In genomic region chr3:154552338-154552737, GRCh38 we compare ENCODE assay signal across 18 cellular contexts.
DNase-seq lines count a peak whose midpoint lies in the region; ATAC-seq, FAIRE-seq and TF ChIP-seq lines count a peak whose summit lies in the region.
"Had no signal": no experiment of that assay in that cellular context is flagged by ENCODE, and none has a peak within 500 bp of the region (broad histone marks: within the 10 kb centered on the region; RNA-seq: fewer than 3 reads in every experiment).

No MANE protein-coding gene starts in this region.

- CTCF ChIA-PET in H1 (lab: Charles Lee; ENCODE audit: partially characterized antibody), result interaction anchor here (0.6 to 1.7 kb wide), 15 partner anchors 15 to 244 kb away, joined by 3 to 6 read pairs (median 4); partner anchors contain the start of gene GPR149

- peak; percentile 81 to 82 for TF ChIP-seq RAD21 in H1 (IDR thresholded peaks at IDR 0.05 in 1 of 2, conservative IDR thresholded peaks at IDR 0.05 in 1 of 2; ENCODE audit: low read depth in 2 of 2, low read length in 2 of 2)

- no peak for TF ChIP-seq POLR2A in H1 (IDR thresholded peaks at IDR 0.05; ENCODE audit: control extremely low read depth in 1 of 2, low read depth in 2 of 2, low read length in 2 of 2)
- TF ChIP-seq POLR2A in heart left ventricle (IDR thresholded peaks at IDR 0.05), result no peak

- H3K56ac ChIP-seq in H1 (replicated peaks; ENCODE audit: insufficient read length, low read depth, low read length), result no peak overlapping the region

- DNase-seq in ACHN (peak; percentile 24), GM13977 (ENCODE audit: low spot score) (no peak), NCI-H524 (lab: John Stamatoyannopoulos, UW) (peak; percentile 29 to 61), H1 (ENCODE audit: low read depth in 1 of 2, low spot score in 2 of 2) (peak in 1 of 2 experiments; percentile 5), ecto neural progenitor cell (ENCODE audit: low spot score) (no peak), brain microvascular endothelial cell (no peak), COLO829 (ENCODE audit: low spot score) (no peak), heart left ventricle (no peak)
- DNase-seq: activated gamma-delta T cell treated with Interleukin-2 at 50 U/mL for 16 hours; gastrocnemius medialis; kidney glomerular epithelial cell; NCI-H1048; NCI-H345; retina; stimulated activated CD4-positive, alpha-beta T cell treated with anti-CD3 and anti-CD28 coated beads, Interleukin-2, amount 100 ng/mL, for 24 hours; trophoblast cell had no signal

- no peaks in the 10 kb centered on the region for H3K79me1 ChIP-seq in H1 (ENCODE audit: low read depth, low read length)

- peak; percentile 73 for FAIRE-seq in H1 (lab: Jason Lieb, UNC)
- FAIRE-seq: GM18507 had no signal

- TF ChIP-seq CTCF in GM13977 (IDR thresholded peaks at IDR 0.05; ENCODE audit: extremely low read depth, insufficient read depth, missing control alignments) (peak; percentile 20), H1 (IDR thresholded peaks at IDR 0.05; ENCODE audit: control extremely low read depth in 1 of 3, insufficient read depth in 1 of 3, low read depth in 1 of 3, low read length in 3 of 3) (peak in 2 of 3 experiments; percentile 72 to 97; a peak in 3 of 4 replicates), brain microvascular endothelial cell (IDR thresholded peaks at IDR 0.05; ENCODE audit: low read depth, low read length, missing control alignments) (no peak), heart left ventricle (IDR thresholded peaks at IDR 0.05) (no peak)

- H2BK12ac ChIP-seq in H1 (ENCODE audit: low read depth, low read length), result no peak overlapping the region

- no peaks in the 10 kb centered on the region for H3K9me3 ChIP-seq in H1 (ENCODE audit: insufficient read depth in 2 of 2, low read depth in 1 of 2, low read length in 1 of 2)
- H3K9me3 ChIP-seq in heart left ventricle, result no peaks in the 10 kb centered on the region
- H3K9me3 ChIP-seq: gastrocnemius medialis had no signal

- H3K4me1 ChIP-seq in H1 (replicated peaks in 1 of 4; ENCODE audit: control insufficient read depth in 3 of 4, insufficient read depth in 4 of 4, low read length in 3 of 4) (no peaks in the 10 kb centered on the region), heart left ventricle (no peaks in the 10 kb centered on the region)
- H3K4me1 ChIP-seq: gastrocnemius medialis had no signal

- H3K79me2 ChIP-seq in H1 (ENCODE audit: control insufficient read depth in 1 of 2, insufficient read depth in 2 of 2, low read length in 2 of 2), result no peaks in the 10 kb centered on the region

- 65% methylated on average over 1 of the region's 1 CpG; no CpG with 5 or more reads in 1 of the 2 experiments for WGBS in H1 (ENCODE audit: extremely low coverage in 1 of 2, insufficient coverage in 1 of 2, insufficient read length in 1 of 2, insufficient replicate concordance in 2 of 2, low coverage in 1 of 2, low lambda C conversion rate in 2 of 2, missing lambda C conversion rate in 1 of 2), 2 experiments
- WGBS in heart left ventricle, 4 donors, result 10 to 23% (median 16%) methylated on average over 1 of the region's 1 CpG

- H3K4me2 ChIP-seq in H1 (ENCODE audit: insufficient read depth in 1 of 2, low read depth in 2 of 2, low read length in 2 of 2), result no peak overlapping the region

- no peaks in the 10 kb centered on the region for H3K23me2 ChIP-seq in H1 (ENCODE audit: low read depth, low read length)

- in situ Hi-C loops in ACHN (cut with HindIII; ENCODE audit: low pct_ligation_motif_present, low pct_unique_long_range_greater_than_20kb, low sequenced_read_pairs), result no loop called here
- in situ Hi-C loops in GM13977 (cut with MboI; ENCODE audit: low pct_unique_long_range_greater_than_20kb, low sequenced_read_pairs, unreplicated experiment), result no loop called here
- in situ Hi-C loops in brain microvascular endothelial cell (cut with HindIII; ENCODE audit: low pct_ligation_motif_present, low sequenced_read_pairs), result no loop called here

- H3K18ac ChIP-seq in H1 (ENCODE audit: extremely low read depth, low read length), result no peak overlapping the region

- no peaks in the 10 kb centered on the region for H4K20me1 ChIP-seq in H1 (replicated peaks in 1 of 2; ENCODE audit: control insufficient read depth in 1 of 2, insufficient read depth in 2 of 2, low read length in 2 of 2)

- TF ChIP-seq EP300 in H1 (IDR thresholded peaks at IDR 0.05; ENCODE audit: borderline replicate concordance in 1 of 2, low read depth in 2 of 2, low read length in 2 of 2), result no peak

- H3K9ac ChIP-seq in H1 (replicated peaks in 1 of 4; ENCODE audit: extremely low read depth in 1 of 4, low read depth in 3 of 4, low read length in 3 of 4), result no peak overlapping the region

- H2BK20ac ChIP-seq in H1 (ENCODE audit: low read length), result no peak overlapping the region

- H4K5ac ChIP-seq in H1 (ENCODE audit: insufficient read length, low read depth, low read length), result no peak overlapping the region

- no peak overlapping the region for H2BK15ac ChIP-seq in H1 (ENCODE audit: low read length)

- H3K23ac ChIP-seq in H1 (ENCODE audit: insufficient read length), result no peak overlapping the region

- H2BK5ac ChIP-seq in H1 (ENCODE audit: low read depth, low read length), result no peak overlapping the region

- no peak overlapping the region for H3K14ac ChIP-seq in H1 (ENCODE audit: insufficient read length)

- H3K36me3 ChIP-seq in H1 (ENCODE audit: control insufficient read depth in 2 of 4, insufficient read depth in 4 of 4, low read length in 3 of 4), result no peaks in the 10 kb centered on the region
- H3K36me3 ChIP-seq in brain microvascular endothelial cell (replicated peaks), result no peaks in the 10 kb centered on the region
- H3K36me3 ChIP-seq in heart left ventricle, result no peaks in the 10 kb centered on the region
- H3K36me3 ChIP-seq: gastrocnemius medialis had no signal

- H3K27ac ChIP-seq in H1 (ENCODE audit: low read depth, low read length), result no peak overlapping the region
- H3K27ac ChIP-seq in brain microvascular endothelial cell, result no peak overlapping the region
- no peak overlapping the region for H3K27ac ChIP-seq in heart left ventricle
- H3K27ac ChIP-seq: gastrocnemius medialis had no signal

- intact Hi-C loops in heart left ventricle (cut with DNase I), result no loop called here

- no peak overlapping the region for H4K8ac ChIP-seq in H1 (ENCODE audit: extremely low read depth, insufficient read depth, low read length)

- H2BK120ac ChIP-seq in H1 (replicated peaks; ENCODE audit: low read depth, low read length), result no peak overlapping the region

- H2AK5ac ChIP-seq in H1 (ENCODE audit: low read depth, low read length), result no peak overlapping the region

- H4K91ac ChIP-seq in H1 (replicated peaks; ENCODE audit: insufficient read length, low read length), result no peak overlapping the region

- ATAC-seq in heart left ventricle, result no peak
- ATAC-seq: gastrocnemius medialis, Right ventricle myocardium inferior had no signal

- no peak overlapping the region for H3K4me3 ChIP-seq in H1 (ENCODE audit: extremely low read depth in 1 of 4, insufficient read depth in 2 of 4, low read depth in 3 of 4, low read length in 4 of 4)
- H3K4me3 ChIP-seq in brain microvascular endothelial cell (ENCODE audit: low read depth, low read length), result no peak overlapping the region
- H3K4me3 ChIP-seq in heart left ventricle, result no peak overlapping the region
- H3K4me3 ChIP-seq: gastrocnemius medialis had no signal

- no peak overlapping the region for H2AFZ ChIP-seq in H1 (ENCODE audit: low read length)

- POLR2A ChIA-PET in H1 (lab: Charles Lee; ENCODE audit: partially characterized antibody), result no interaction called here

- H3K27me3 ChIP-seq in H1 (replicated peaks in 1 of 4; ENCODE audit: control insufficient read depth in 3 of 4, extremely low read depth in 1 of 4, insufficient read depth in 3 of 4, low read length in 3 of 4) (no peaks in the 10 kb centered on the region), brain microvascular endothelial cell (replicated peaks) (no peaks in the 10 kb centered on the region), heart left ventricle (no peaks in the 10 kb centered on the region)
- H3K27me3 ChIP-seq: gastrocnemius medialis had no signal

- no peak overlapping the region for H3K4ac ChIP-seq in H1 (replicated peaks; ENCODE audit: insufficient read length, low read depth, low read length)

TF ChIP-seq in H1, 55 proteins besides CTCF, POLR2A, EP300 and RAD21:
- TF ChIP-seq KDM5A (IDR thresholded peaks at IDR 0.05; ENCODE audit: low read length), result no peak
- no peak for TF ChIP-seq USF2 (IDR thresholded peaks at IDR 0.05; ENCODE audit: low read length)
- no peak for TF ChIP-seq TCF12 (IDR thresholded peaks at IDR 0.05; ENCODE audit: low read depth, low read length)
- no peak for TF ChIP-seq BCL11A (IDR thresholded peaks at IDR 0.05; ENCODE audit: low read depth in 2 of 2, low read length in 2 of 2)
- no peak for TF ChIP-seq SP2 (IDR thresholded peaks at IDR 0.05; ENCODE audit: low read length)
- no peak for TF ChIP-seq SIN3A (conservative IDR thresholded peaks at IDR 0.05 in 1 of 2, IDR thresholded peaks at IDR 0.05 in 1 of 2; ENCODE audit: low read depth in 1 of 2, low read length in 2 of 2)
- TF ChIP-seq JUN (IDR thresholded peaks at IDR 0.05; ENCODE audit: low read depth, low read length), result no peak
- no peak for TF ChIP-seq BACH1 (IDR thresholded peaks at IDR 0.05; ENCODE audit: low read length)

Comparison
In these comparisons a context has a peak if more than half of its experiments do, and no peak if none do; other contexts are left out.
1. DNase-seq: peak in ACHN (single experiment) and NCI-H524 (2 of 2); none in GM13977 (single experiment), ecto neural progenitor cell (single experiment), brain microvascular endothelial cell (single experiment), COLO829 (single experiment) and heart left ventricle (0 of 5).
2. CTCF ChIP-seq: peak in GM13977 (single experiment) and H1 (2 of 3); none in brain microvascular endothelial cell (single experiment) and heart left ventricle (0 of 12).